Comparison of ENCODE assay signal across 6 cellular contexts in the genomic region with DNA sequence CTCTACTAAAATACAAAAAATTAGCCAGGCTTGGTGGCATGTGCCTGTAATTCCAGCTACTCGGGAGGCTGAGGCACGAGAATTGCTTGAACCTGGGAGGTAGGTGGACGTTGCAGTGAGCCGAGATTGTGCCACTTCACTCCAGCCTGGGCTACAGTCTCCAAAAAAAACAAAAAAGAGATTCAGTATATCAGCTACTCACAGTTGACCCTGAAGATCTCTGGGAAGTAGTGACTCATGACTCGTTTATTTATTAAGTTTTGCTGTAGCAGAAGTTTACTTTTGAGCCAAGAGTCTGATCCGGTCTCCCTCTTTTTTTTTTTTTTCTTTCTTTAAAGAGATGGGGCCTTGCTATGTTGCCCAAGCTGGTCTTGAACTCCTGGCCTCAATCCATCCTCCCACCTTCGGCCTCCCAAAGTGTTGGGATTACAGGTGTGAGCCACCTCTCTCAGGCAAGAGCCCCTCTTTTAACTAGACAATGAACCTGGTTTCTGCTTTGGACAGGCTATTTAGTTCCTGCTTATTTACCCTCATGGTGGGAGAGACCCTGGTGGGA. TPM values are rescaled to one million over a fixed set of nuclear protein-coding genes. Genes with fewer than 3 reads are reported as not detected.
DNase-seq lines count a peak whose midpoint lies in the region; ATAC-seq and TF ChIP-seq lines count a peak whose summit lies in the region.

No MANE protein-coding gene starts in this region.

- DNase-seq in AG20443 (ENCODE audit: low spot score) (peak; percentile 63), WERI-Rb-1 (no peak), kidney glomerular epithelial cell (lab: John Stamatoyannopoulos, UW) (peak; percentile 52), occipital lobe (lab: John Stamatoyannopoulos, UW) (no peak), NCI-H524 (lab: John Stamatoyannopoulos, UW) (no peak)

- H3K4me3 ChIP-seq in WERI-Rb-1 (ENCODE audit: low read depth, low read length), result no peak overlapping the region

- ATAC-seq in GM18858 (IDR thresholded peaks at IDR 0.05; ENCODE audit: unreplicated experiment), result no peak

- H3K36me3 ChIP-seq in WERI-Rb-1, result peaks cover 4% of the 10 kb centered on the region

- no peaks in the 10 kb centered on the region for H3K27me3 ChIP-seq in WERI-Rb-1 (ENCODE audit: insufficient read depth, low read depth, severe bottlenecking)

- no peaks in the 10 kb centered on the region for H3K9me3 ChIP-seq in WERI-Rb-1 (ENCODE audit: severe bottlenecking)

- TF ChIP-seq CTCF in WERI-Rb-1 (IDR thresholded peaks at IDR 0.05; ENCODE audit: low read depth, low read length), result no peak

- H3K27ac ChIP-seq in WERI-Rb-1, result peak overlapping the region; percentile 98

RNA-seq across cellular contexts. Expression of a gene that starts 4.4 kb away (rescaled TPM):
- total RNA-seq in occipital lobe, result 6.1 TPM

RNA-seq across cellular contexts. Expression of a gene that starts 8.7 kb away (rescaled TPM):
- 10.8 TPM for total RNA-seq in occipital lobe

RNA-seq across cellular contexts. Expression of a gene that starts 12.7 kb away (rescaled TPM):
- total RNA-seq in occipital lobe, result 20.6 TPM

RNA-seq across cellular contexts. Expression of a gene that starts 18.3 kb away (rescaled TPM):
- total RNA-seq in occipital lobe, result 271 TPM

RNA-seq across cellular contexts. Expression of a gene that starts 34.1 kb away (rescaled TPM):
- total RNA-seq in occipital lobe, result 35.7 TPM

Comparison
In these comparisons a context has a peak if more than half of its experiments do, and no peak if none do; other contexts are left out.
1. DNase-seq: peak in AG20443 (single experiment) and kidney glomerular epithelial cell (single experiment); none in WERI-Rb-1 (single experiment), occipital lobe (single experiment) and NCI-H524 (0 of 2).